In genomic region chr9:121655231-121655755, GRCh38 we compare ENCODE assay signal across 28 cellular contexts. TPM values are rescaled to one million over a fixed set of nuclear protein-coding genes. Genes with fewer than 3 reads are reported as not detected.
"Had no signal": no experiment of that assay in that cellular context is flagged by ENCODE, and none has a peak within 500 bp of the region (broad histone marks: within the 10 kb centered on the region; RNA-seq: fewer than 3 reads in every experiment).

No MANE protein-coding gene starts in this region.

- H3K9me3 Mint-ChIP-seq: activated B cell treated with CpG ODN at 0.5 μM for 24 hours; activated CD4-positive, alpha-beta memory T cell treated with anti-CD3 and anti-CD28 coated beads for 36 hours; activated CD4-positive, alpha-beta T cell treated with anti-CD3 and anti-CD28 coated beads, Interleukin-2, amount 10 ng/mL, durations not matched to agents 7 days and 5 days; activated naive CD4-positive, alpha-beta T cell treated with anti-CD3 and anti-CD28 coated beads, Interleukin-2, amount 10 ng/mL, durations not matched to agents 7 days and 5 days; activated naive CD8-positive, alpha-beta T cell treated with anti-CD3 and anti-CD28 coated beads for 36 hours; activated T-helper 2 cell treated with anti-CD3 and anti-CD28 coated beads, Interferon-gamma antibody, Interleukin-2, Interleukin-4, amounts not matched to agents 10 μg/mL and 5 μg/mL and 100 μg/mL, durations not matched to agents 14 hours and 24 hours and 36 hours; T-cell had no signal

- H3K27me3 ChIP-seq: adrenal gland, MG63 had no signal

- DNase-seq: activated B cell treated with CpG ODN at 0.5 μM for 24 hours; activated CD4-positive, alpha-beta memory T cell treated with anti-CD3 and anti-CD28 coated beads for 36 hours; activated CD4-positive, alpha-beta T cell treated with anti-CD3 and anti-CD28 coated beads, Interleukin-2, amount 10 ng/mL, durations not matched to agents 7 days and 5 days; activated gamma-delta T cell treated with Interleukin-2 at 50 U/mL for 16 hours; activated naive CD4-positive, alpha-beta T cell treated with anti-CD3 and anti-CD28 coated beads, Interleukin-2, amount 10 ng/mL, durations not matched to agents 7 days and 5 days; activated naive CD8-positive, alpha-beta T cell treated with anti-CD3 and anti-CD28 coated beads for 36 hours; activated T-cell treated with anti-CD3 and anti-CD28 coated beads for 4 hours; activated T-cell treated with anti-CD3 and anti-CD28 coated beads, Interleukin-2, amount 50 U/mL, for 48 hours; adrenal gland; anterior cingulate cortex; MG63; MV-4-11; NCI-H1092 treated with DMSO at 0.1 percent for 48 hours; NCI-H1417 treated with DMSO at 0.1 percent for 48 hours; NCI-H1694; NCI-H2029; NCI-H2107; NCI-H2171 treated with DMSO at 0.1 percent for 48 hours; NCI-H345; NCI-H510A; NCI-H526 treated with DMSO at 0.1 percent for 48 hours; NCI-H82; T-cell; T-helper 2 cell; T1000 had no signal

- H3K4me3 ChIP-seq: adrenal gland, MG63, SK-N-MC had no signal

- H3K36me3 ChIP-seq: adrenal gland, MG63 had no signal

- ATAC-seq: T-cell had no signal

- H3K27ac ChIP-seq: adrenal gland, SK-N-MC had no signal

- H3K9me3 ChIP-seq: adrenal gland, MG63 had no signal

- H3K36me3 Mint-ChIP-seq: activated CD4-positive, alpha-beta memory T cell treated with anti-CD3 and anti-CD28 coated beads for 36 hours; activated naive CD4-positive, alpha-beta T cell treated with anti-CD3 and anti-CD28 coated beads, Interleukin-2, amount 10 ng/mL, durations not matched to agents 7 days and 5 days; activated naive CD8-positive, alpha-beta T cell treated with anti-CD3 and anti-CD28 coated beads for 36 hours; T-cell had no signal

- FAIRE-seq: TTC549 had no signal

- H3K27ac Mint-ChIP-seq: activated B cell treated with CpG ODN at 0.5 μM for 24 hours; activated CD4-positive, alpha-beta memory T cell treated with anti-CD3 and anti-CD28 coated beads for 36 hours; activated CD4-positive, alpha-beta T cell treated with anti-CD3 and anti-CD28 coated beads, Interleukin-2, amount 10 ng/mL, durations not matched to agents 7 days and 5 days; activated naive CD4-positive, alpha-beta T cell treated with anti-CD3 and anti-CD28 coated beads, Interleukin-2, amount 10 ng/mL, durations not matched to agents 7 days and 5 days; activated naive CD8-positive, alpha-beta T cell treated with anti-CD3 and anti-CD28 coated beads for 36 hours; activated T-helper 2 cell treated with anti-CD3 and anti-CD28 coated beads, Interferon-gamma antibody, Interleukin-2, Interleukin-4, amounts not matched to agents 10 μg/mL and 5 μg/mL and 100 μg/mL, durations not matched to agents 14 hours and 24 hours and 36 hours; T-cell had no signal

- H3K4me3 Mint-ChIP-seq: activated B cell treated with CpG ODN at 0.5 μM for 24 hours; activated CD4-positive, alpha-beta memory T cell treated with anti-CD3 and anti-CD28 coated beads for 36 hours; activated CD4-positive, alpha-beta T cell treated with anti-CD3 and anti-CD28 coated beads, Interleukin-2, amount 10 ng/mL, durations not matched to agents 7 days and 5 days; activated naive CD4-positive, alpha-beta T cell treated with anti-CD3 and anti-CD28 coated beads, Interleukin-2, amount 10 ng/mL, durations not matched to agents 7 days and 5 days; activated naive CD8-positive, alpha-beta T cell treated with anti-CD3 and anti-CD28 coated beads for 36 hours; T-cell had no signal

RNA-seq across cellular contexts. Expression of gene DAB2IP, which starts 3.9 kb away (rescaled TPM):
- total RNA-seq: activated CD4-positive, alpha-beta memory T cell treated with anti-CD3 and anti-CD28 coated beads for 36 hours; activated CD4-positive, alpha-beta T cell treated with anti-CD3 and anti-CD28 coated beads, Interleukin-2, amount 10 ng/mL, durations not matched to agents 7 days and 5 days; activated T-helper 2 cell treated with anti-CD3 and anti-CD28 coated beads, Interferon-gamma antibody, Interleukin-2, Interleukin-4, amounts not matched to agents 10 μg/mL and 5 μg/mL and 100 μg/mL, durations not matched to agents 14 hours and 24 hours and 36 hours had no signal
